In genomic region chr11:1863352-1864215, GRCh38 we compare ENCODE assay signal across 1 cellular context.
TF ChIP-seq lines count a peak whose summit lies in the region.

No MANE protein-coding gene starts in this region.

TF ChIP-seq in GM12878, 131 proteins besides CTCF, POLR2A, EP300 and RAD21:
- TF ChIP-seq ETV6 (conservative IDR thresholded peaks at IDR 0.05 in 1 of 2, IDR thresholded peaks at IDR 0.05 in 1 of 2; ENCODE audit: borderline replicate concordance in 1 of 2, low read depth in 1 of 2) (no peak), RCOR1 (conservative IDR thresholded peaks at IDR 0.05; ENCODE audit: low read depth, low read length) (no peak), TARDBP (IDR thresholded peaks at IDR 0.05; ENCODE audit: borderline replicate concordance) (no peak), POU2F2 (IDR thresholded peaks at IDR 0.05; ENCODE audit: borderline replicate concordance, low read depth, low read length) (no peak), ATF7 (IDR thresholded peaks at IDR 0.05; ENCODE audit: low read depth) (no peak), SMAD1 (IDR thresholded peaks at IDR 0.05; ENCODE audit: low read depth, partially characterized antibody) (no peak), IKZF1 (conservative IDR thresholded peaks at IDR 0.05) (no peak), STAT1 (conservative IDR thresholded peaks at IDR 0.05) (no peak), CEBPB (IDR thresholded peaks at IDR 0.05; ENCODE audit: borderline replicate concordance in 1 of 2, low read depth in 2 of 2, low read length in 2 of 2) (no peak), CHD4 (IDR thresholded peaks at IDR 0.05) (no peak), RAD51 (IDR thresholded peaks at IDR 0.05) (no peak), PML (IDR thresholded peaks at IDR 0.05; ENCODE audit: low read length) (no peak), YY1 (IDR thresholded peaks at IDR 0.05; ENCODE audit: low read depth, low read length) (no peak), KAT2A (conservative IDR thresholded peaks at IDR 0.05; ENCODE audit: control insufficient read depth, low read depth, low read length) (no peak), E4F1 (IDR thresholded peaks at IDR 0.05; ENCODE audit: borderline replicate concordance, partially characterized antibody) (no peak)
- TF ChIP-seq, protein P1, sequence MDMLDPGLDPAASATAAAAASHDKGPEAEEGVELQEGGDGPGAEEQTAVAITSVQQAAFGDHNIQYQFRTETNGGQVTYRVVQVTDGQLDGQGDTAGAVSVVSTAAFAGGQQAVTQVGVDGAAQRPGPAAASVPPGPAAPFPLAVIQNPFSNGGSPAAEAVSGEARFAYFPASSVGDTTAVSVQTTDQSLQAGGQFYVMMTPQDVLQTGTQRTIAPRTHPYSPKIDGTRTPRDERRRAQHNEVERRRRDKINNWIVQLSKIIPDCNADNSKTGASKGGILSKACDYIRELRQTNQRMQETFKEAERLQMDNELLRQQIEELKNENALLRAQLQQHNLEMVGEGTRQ (IDR thresholded peaks at IDR 0.05; ENCODE audit: borderline replicate concordance, low read depth, low read length): no peak
- TF ChIP-seq, protein P2, sequence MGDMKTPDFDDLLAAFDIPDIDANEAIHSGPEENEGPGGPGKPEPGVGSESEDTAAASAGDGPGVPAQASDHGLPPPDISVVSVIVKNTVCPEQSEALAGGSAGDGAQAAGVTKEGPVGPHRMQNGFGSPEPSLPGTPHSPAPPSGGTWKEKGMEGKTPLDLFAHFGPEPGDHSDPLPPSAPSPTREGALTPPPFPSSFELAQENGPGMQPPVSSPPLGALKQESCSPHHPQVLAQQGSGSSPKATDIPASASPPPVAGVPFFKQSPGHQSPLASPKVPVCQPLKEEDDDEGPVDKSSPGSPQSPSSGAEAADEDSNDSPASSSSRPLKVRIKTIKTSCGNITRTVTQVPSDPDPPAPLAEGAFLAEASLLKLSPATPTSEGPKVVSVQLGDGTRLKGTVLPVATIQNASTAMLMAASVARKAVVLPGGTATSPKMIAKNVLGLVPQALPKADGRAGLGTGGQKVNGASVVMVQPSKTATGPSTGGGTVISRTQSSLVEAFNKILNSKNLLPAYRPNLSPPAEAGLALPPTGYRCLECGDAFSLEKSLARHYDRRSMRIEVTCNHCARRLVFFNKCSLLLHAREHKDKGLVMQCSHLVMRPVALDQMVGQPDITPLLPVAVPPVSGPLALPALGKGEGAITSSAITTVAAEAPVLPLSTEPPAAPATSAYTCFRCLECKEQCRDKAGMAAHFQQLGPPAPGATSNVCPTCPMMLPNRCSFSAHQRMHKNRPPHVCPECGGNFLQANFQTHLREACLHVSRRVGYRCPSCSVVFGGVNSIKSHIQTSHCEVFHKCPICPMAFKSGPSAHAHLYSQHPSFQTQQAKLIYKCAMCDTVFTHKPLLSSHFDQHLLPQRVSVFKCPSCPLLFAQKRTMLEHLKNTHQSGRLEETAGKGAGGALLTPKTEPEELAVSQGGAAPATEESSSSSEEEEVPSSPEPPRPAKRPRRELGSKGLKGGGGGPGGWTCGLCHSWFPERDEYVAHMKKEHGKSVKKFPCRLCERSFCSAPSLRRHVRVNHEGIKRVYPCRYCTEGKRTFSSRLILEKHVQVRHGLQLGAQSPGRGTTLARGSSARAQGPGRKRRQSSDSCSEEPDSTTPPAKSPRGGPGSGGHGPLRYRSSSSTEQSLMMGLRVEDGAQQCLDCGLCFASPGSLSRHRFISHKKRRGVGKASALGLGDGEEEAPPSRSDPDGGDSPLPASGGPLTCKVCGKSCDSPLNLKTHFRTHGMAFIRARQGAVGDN (IDR thresholded peaks at IDR 0.05): no peak
